2 cellular contexts compared by ENCODE assay signal in the genomic region with DNA sequence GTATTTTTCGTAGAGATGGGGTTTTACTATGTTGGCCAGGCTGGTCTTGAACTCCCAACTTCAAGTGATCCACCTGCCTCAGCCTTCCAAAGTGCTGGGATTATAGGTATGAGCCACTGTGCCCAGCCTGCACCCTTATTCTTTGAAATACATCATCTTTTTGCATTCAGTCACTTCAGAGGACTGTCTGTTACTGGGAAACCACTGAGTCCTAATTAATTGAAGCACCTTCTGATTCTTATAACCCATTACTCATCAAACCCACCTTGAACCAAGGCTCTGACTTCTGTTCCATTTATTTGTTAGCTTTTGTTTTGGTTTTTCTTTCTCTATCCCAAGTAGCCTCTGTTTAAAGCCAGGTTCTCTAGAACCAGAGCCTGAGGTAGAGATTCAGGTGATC.
TF ChIP-seq lines count a peak whose summit lies in the region.

No MANE protein-coding gene starts in this region.

TF ChIP-seq in GM23338, 12 proteins besides CTCF, POLR2A, EP300 and RAD21:
- TF ChIP-seq CREB1 (CRISPR knock-in tag; IDR thresholded peaks at IDR 0.05; ENCODE audit: low read depth) (no peak), ZNF462 (CRISPR knock-in tag; IDR thresholded peaks at IDR 0.05) (no peak), REST (IDR thresholded peaks at IDR 0.05; ENCODE audit: unreplicated experiment) (no peak), EZH2phosphoT487 (IDR thresholded peaks at IDR 0.05; ENCODE audit: unreplicated experiment) (no peak), ETS1 (IDR thresholded peaks at IDR 0.05) (no peak), STAT1 (IDR thresholded peaks at IDR 0.05; ENCODE audit: unreplicated experiment) (no peak), ZNF114 (CRISPR knock-in tag; IDR thresholded peaks at IDR 0.05) (no peak), NANOG (IDR thresholded peaks at IDR 0.05; ENCODE audit: borderline replicate concordance) (no peak), POLR2AphosphoS5 (IDR thresholded peaks at IDR 0.05; ENCODE audit: low read depth) (no peak)

TF ChIP-seq in H1, 55 proteins besides CTCF, POLR2A, EP300 and RAD21:
- TF ChIP-seq, protein P1, sequence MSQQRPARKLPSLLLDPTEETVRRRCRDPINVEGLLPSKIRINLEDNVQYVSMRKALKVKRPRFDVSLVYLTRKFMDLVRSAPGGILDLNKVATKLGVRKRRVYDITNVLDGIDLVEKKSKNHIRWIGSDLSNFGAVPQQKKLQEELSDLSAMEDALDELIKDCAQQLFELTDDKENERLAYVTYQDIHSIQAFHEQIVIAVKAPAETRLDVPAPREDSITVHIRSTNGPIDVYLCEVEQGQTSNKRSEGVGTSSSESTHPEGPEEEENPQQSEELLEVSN (IDR thresholded peaks at IDR 0.05), result no peak
- TF ChIP-seq CHD1 (IDR thresholded peaks at IDR 0.05; ENCODE audit: low read depth, low read length) (no peak), SIX5 (IDR thresholded peaks at IDR 0.05; ENCODE audit: low read depth, low read length) (no peak), NANOG (IDR thresholded peaks at IDR 0.05; ENCODE audit: insufficient read depth, low read depth, low read length, poor library complexity, severe bottlenecking) (no peak), CREB1 (IDR thresholded peaks at IDR 0.05) (no peak), HDAC2 (IDR thresholded peaks at IDR 0.05; ENCODE audit: borderline replicate concordance in 1 of 2, low read depth in 2 of 2, low read length in 2 of 2) (no peak)
